In genomic region chr14:71610149-71610548, GRCh38 we compare ENCODE assay signal across 11 cellular contexts.
"Had no signal": no experiment of that assay in that cellular context is flagged by ENCODE, and none has a peak within 500 bp of the region (broad histone marks: within the 10 kb centered on the region; RNA-seq: fewer than 3 reads in every experiment).

No MANE protein-coding gene starts in this region.

- H3K27ac ChIP-seq: hepatocyte, pancreas had no signal

- H3K9me3 ChIP-seq: pancreas had no signal

- H3K4me2 ChIP-seq: hepatocyte had no signal

- H3K36me3 ChIP-seq: pancreas had no signal

- H3K27me3 ChIP-seq: hepatocyte, pancreas had no signal

- H3K4me3 ChIP-seq: hepatocyte, pancreas had no signal

- H2AFZ ChIP-seq: hepatocyte had no signal

- H3K4me1 ChIP-seq: pancreas had no signal

- DNase-seq: activated CD4-positive, alpha-beta T cell treated with anti-CD3 and anti-CD28 coated beads for 1 hour; activated CD8-positive, alpha-beta memory T cell treated with anti-CD3 and anti-CD28 coated beads, Interleukin-2, amount 50 U/mL, for 48 hours; activated CD8-positive, alpha-beta T cell treated with anti-CD3 and anti-CD28 coated beads for 36 hours; activated naive CD4-positive, alpha-beta T cell treated with Interleukin-2 at 50 U/mL for 16 hours; activated naive CD8-positive, alpha-beta T cell treated with anti-CD3 and anti-CD28 coated beads, Interleukin-2, amount 50 U/mL, for 24 hours; left ventricle myocardium superior; mesendoderm; pancreas; stimulated activated CD4-positive, alpha-beta T cell treated with anti-CD3 and anti-CD28 coated beads, Interleukin-15, amount 100 ng/mL, for 24 hours; T-helper 9 cell had no signal
